10 cellular contexts compared by ENCODE assay signal in genomic region chr17:29586676-29587469, GRCh38. TPM values are rescaled to one million over a fixed set of nuclear protein-coding genes. Genes with fewer than 3 reads are reported as not detected.
DNase-seq lines count a peak whose midpoint lies in the region; ATAC-seq, FAIRE-seq and TF ChIP-seq lines count a peak whose summit lies in the region.
"Had no signal": no experiment of that assay in that cellular context is flagged by ENCODE, and none has a peak within 500 bp of the region (broad histone marks: within the 10 kb centered on the region; RNA-seq: fewer than 3 reads in every experiment).

No MANE protein-coding gene starts in this region.

- TF ChIP-seq CTCF in PC-9 (conservative IDR thresholded peaks at IDR 0.05) (no peak), psoas muscle (IDR thresholded peaks at IDR 0.05) (no peak), brain microvascular endothelial cell (IDR thresholded peaks at IDR 0.05; ENCODE audit: low read depth, low read length, missing control alignments) (no peak)

- no peak for DNase-seq in CD8-positive, alpha-beta memory T cell
- DNase-seq in PC-9 (peak in 1 of 2 experiments; percentile 28), psoas muscle (no peak), brain microvascular endothelial cell (no peak), frontal cortex (ENCODE audit: low spot score in 2 of 2) (no peak), DMS114 treated with DMSO at 0.1 percent for 48 hours (lab: John Stamatoyannopoulos, UW; ENCODE audit: unreplicated experiment) (no peak)
- DNase-seq: NCI-H69 had no signal

- H3K4me1 ChIP-seq in CD8-positive, alpha-beta memory T cell (ENCODE audit: insufficient read depth, low read length) = peaks cover 65% of the 10 kb centered on the region
- H3K4me1 ChIP-seq in PC-9 (replicated peaks; ENCODE audit: insufficient read depth) (peaks cover 24% of the 10 kb centered on the region), ectodermal cell (ENCODE audit: control insufficient read depth, insufficient read depth, low read length) (peaks cover 46% of the 10 kb centered on the region), psoas muscle (peaks cover 74% of the 10 kb centered on the region)

- H3K27ac Mint-ChIP-seq in CD8-positive, alpha-beta memory T cell = peak overlapping the region; percentile 57 to 97 (median 87)

- H4K20me1 ChIP-seq in PC-9 (ENCODE audit: insufficient read depth) = peaks cover 14% of the 10 kb centered on the region

- no peak overlapping the region for H3K4me3 ChIP-seq in CD8-positive, alpha-beta memory T cell (ENCODE audit: low read length)
- H3K4me3 ChIP-seq in PC-9 = no peak overlapping the region
- H3K4me3 ChIP-seq in ectodermal cell (ENCODE audit: insufficient read depth, low read depth, low read length) = peak overlapping the region; percentile 1
- peak overlapping the region; percentile 90 for H3K4me3 ChIP-seq in psoas muscle
- H3K4me3 ChIP-seq in brain microvascular endothelial cell (ENCODE audit: low read depth, low read length) = no peak overlapping the region

- no TSS peak for BruUV-seq in PC-9 (replicated peaks; lab: Mats Ljungman, UMichigan)

- H3K9me2 ChIP-seq in PC-9 (ENCODE audit: insufficient read depth) = no peaks in the 10 kb centered on the region

- WGBS in ectodermal cell, 2 experiments = 90% methylated on average over 9 of the region's 9 CpGs
- 55 to 60% (median 60%) methylated on average over 8 to 9 of the region's 9 CpGs for WGBS in psoas muscle, 3 donors

- CTCF ChIA-PET in CD8-positive, alpha-beta memory T cell (lab: Charles Lee) = interaction anchor here (1.3 to 26.2 kb wide), 6 partner anchors 14 to 344 kb away, joined by 3 to 436 read pairs (median 5); no protein-coding TSS in a partner anchor
- CTCF ChIA-PET in PC-9 (lab: Charles Lee) = no interaction called here

- H2AFZ ChIP-seq in PC-9 = no peak overlapping the region

- H3K4me2 ChIP-seq in PC-9 = peak overlapping the region; percentile 86

- H3K27me3 Mint-ChIP-seq in CD8-positive, alpha-beta memory T cell = no peaks in the 10 kb centered on the region

- in situ Hi-C loops in brain microvascular endothelial cell (cut with HindIII; ENCODE audit: low pct_ligation_motif_present, low sequenced_read_pairs) = no loop called here

- peaks cover 48% of the 10 kb centered on the region for H3K79me2 ChIP-seq in PC-9 (ENCODE audit: low read depth)

- H3K9me3 Mint-ChIP-seq in CD8-positive, alpha-beta memory T cell = no peaks in the 10 kb centered on the region

- H3K4me3 Mint-ChIP-seq in CD8-positive, alpha-beta memory T cell = peak overlapping the region; percentile 48 to 95 (median 92)

- peaks cover 20% of the 10 kb centered on the region; the same call in 1 of the 2 replicates for H3F3A ChIP-seq in PC-9 (ENCODE audit: insufficient read depth, low read depth)

- FAIRE-seq in frontal cortex (lab: Jason Lieb, UNC) = no peak

- peaks cover 56 to 71% (median 60%) of the 10 kb centered on the region in 3 donors for H3K4me1 Mint-ChIP-seq in CD8-positive, alpha-beta memory T cell

- peaks cover 0 to 23% (median 1%) of the 10 kb centered on the region in 3 donors for H3K36me3 Mint-ChIP-seq in CD8-positive, alpha-beta memory T cell

- POLR2A ChIA-PET in CD8-positive, alpha-beta memory T cell (lab: Charles Lee) = interaction anchor here (0.9 to 1.8 kb wide), 2 partner anchors 14 to 27 kb away, joined by 3 to 7 read pairs; no protein-coding TSS in a partner anchor
- POLR2A ChIA-PET in PC-9 (lab: Charles Lee; ENCODE audit: unreplicated experiment) = no interaction called here

- no peaks in the 10 kb centered on the region for H3K9me3 ChIP-seq in CD8-positive, alpha-beta memory T cell (ENCODE audit: low read length)
- H3K9me3 ChIP-seq in PC-9 (ENCODE audit: insufficient read depth, low read depth) (no peaks in the 10 kb centered on the region), ectodermal cell (ENCODE audit: control insufficient read depth, low read length) (no peaks in the 10 kb centered on the region), psoas muscle (no peaks in the 10 kb centered on the region)

- intact Hi-C loops in PC-9 (cut with micrococcal nuclease; ENCODE audit: unreplicated experiment) = no loop called here
- intact Hi-C loops in psoas muscle (cut with DNase I) = loop anchor here in 1 of 2 donors (10.0 kb wide), 1 partner anchor 348 kb away; the partner anchor contains the start of gene SSH2

- no peak for ATAC-seq in psoas muscle
- ATAC-seq in GM21737 (IDR thresholded peaks at IDR 0.05; ENCODE audit: unreplicated experiment) = no peak

- no peaks in the 10 kb centered on the region for H3K36me3 ChIP-seq in CD8-positive, alpha-beta memory T cell (ENCODE audit: insufficient read depth, low read length)
- no peaks in the 10 kb centered on the region for H3K36me3 ChIP-seq in PC-9 (ENCODE audit: low read depth)
- H3K36me3 ChIP-seq in ectodermal cell (ENCODE audit: control insufficient read depth, insufficient read depth, low read length) = no peaks in the 10 kb centered on the region
- peaks cover 0 to 13% of the 10 kb centered on the region in 2 donors for H3K36me3 ChIP-seq in psoas muscle (ENCODE audit: insufficient read depth in 1 of 2, low read depth in 1 of 2)
- peaks cover 16% of the 10 kb centered on the region for H3K36me3 ChIP-seq in brain microvascular endothelial cell (replicated peaks)

- no peak overlapping the region for H3K27ac ChIP-seq in CD8-positive, alpha-beta memory T cell (ENCODE audit: low read depth, low read length)
- H3K27ac ChIP-seq in PC-9 (no peak overlapping the region), ectodermal cell (ENCODE audit: insufficient read depth, low read depth, low read length, poor library complexity, severe bottlenecking) (no peak overlapping the region), psoas muscle (peak overlapping the region; percentile 59), brain microvascular endothelial cell (no peak overlapping the region)
- H3K27ac ChIP-seq: epithelial cell of prostate had no signal

- H3K27me3 ChIP-seq in CD8-positive, alpha-beta memory T cell (ENCODE audit: insufficient read depth, low read length, poor library complexity, severe bottlenecking) = no peaks in the 10 kb centered on the region
- H3K27me3 ChIP-seq in PC-9 (ENCODE audit: insufficient read depth, low read depth) (no peaks in the 10 kb centered on the region), ectodermal cell (ENCODE audit: control insufficient read depth, insufficient read depth, low read length, poor library complexity, severe bottlenecking) (peaks cover 10% of the 10 kb centered on the region), psoas muscle (ENCODE audit: insufficient read depth in 3 of 3, low read length in 2 of 3) (no peaks in the 10 kb centered on the region), brain microvascular endothelial cell (replicated peaks) (no peaks in the 10 kb centered on the region)

RNA-seq across cellular contexts. Expression of gene GIT1, which starts 2.6 kb away (rescaled TPM):
- total RNA-seq in CD8-positive, alpha-beta memory T cell = 10 to 100 TPM; 69.7 to 69.8 TPM
- polyA plus RNA-seq in CD8-positive, alpha-beta memory T cell = 25.7 TPM
- total RNA-seq in PC-9 (2021) (84.8 and 100 TPM in 2 replicates), psoas muscle (10 to 100 TPM; 26.4 to 39.4 (median 31.5) TPM), frontal cortex (30.6 TPM)
- polyA plus RNA-seq in ectodermal cell (2013, experiment 1 of 4) = 70.2 TPM
- polyA plus RNA-seq in ectodermal cell (2013, experiment 2 of 4) = 58.0 TPM
- polyA plus RNA-seq in ectodermal cell (2013, experiment 3 of 4) = 53.3 TPM
- 54.0 TPM for polyA plus RNA-seq in ectodermal cell (2013, experiment 4 of 4)
- polyA plus RNA-seq in psoas muscle = 10 to 100 TPM; 24.3 to 46.0 (median 35.2) TPM

RNA-seq across cellular contexts. Expression of gene ANKRD13B, which starts 6.1 kb away (rescaled TPM):
- 10 to 100 TPM; 20.8 to 21.8 TPM for total RNA-seq in CD8-positive, alpha-beta memory T cell
- 0.35 TPM for polyA plus RNA-seq in CD8-positive, alpha-beta memory T cell
- total RNA-seq in PC-9 (2021) (28.4 and 43.2 TPM in 2 replicates), psoas muscle (10 to 100 TPM in 1 of 4 donors, 1 to 10 TPM in 3; 6.4 to 14.8 (median 6.8) TPM), frontal cortex (19.6 TPM)
- polyA plus RNA-seq in ectodermal cell (2013, experiment 1 of 4) = 20.8 TPM
- 13.3 TPM for polyA plus RNA-seq in ectodermal cell (2013, experiment 2 of 4)
- 16.9 TPM for polyA plus RNA-seq in ectodermal cell (2013, experiment 3 of 4)
- 17.1 TPM for polyA plus RNA-seq in ectodermal cell (2013, experiment 4 of 4)
- 10 to 100 TPM in 1 of 3 donors, 1 to 10 TPM in 2; 5.4 to 10.7 (median 9.7) TPM for polyA plus RNA-seq in psoas muscle

RNA-seq across cellular contexts. Expression of gene TP53I13, which starts 18.4 kb away (rescaled TPM):
- 10 to 100 TPM; 71.3 to 75.5 TPM for total RNA-seq in CD8-positive, alpha-beta memory T cell
- polyA plus RNA-seq in CD8-positive, alpha-beta memory T cell = 33.1 TPM
- total RNA-seq in PC-9 (2021) (46.9 and 68.8 TPM in 2 replicates), psoas muscle (10 to 100 TPM; 13.3 to 20.9 (median 17.7) TPM), frontal cortex (4.9 TPM)
- 24.8 TPM for polyA plus RNA-seq in ectodermal cell (2013, experiment 1 of 4)
- 23.0 TPM for polyA plus RNA-seq in ectodermal cell (2013, experiment 2 of 4)
- 24.5 TPM for polyA plus RNA-seq in ectodermal cell (2013, experiment 3 of 4)
- 30.6 TPM for polyA plus RNA-seq in ectodermal cell (2013, experiment 4 of 4)
- 10 to 100 TPM; 30.6 to 46.1 (median 42.6) TPM for polyA plus RNA-seq in psoas muscle

RNA-seq across cellular contexts. Expression of gene ABHD15, which starts 20.0 kb away (rescaled TPM):
- total RNA-seq in CD8-positive, alpha-beta memory T cell = 10 to 100 TPM; 18.3 to 19.3 TPM
- 22.6 TPM for polyA plus RNA-seq in CD8-positive, alpha-beta memory T cell
- 12.9 and 14.8 TPM in 2 replicates for total RNA-seq in PC-9 (2021)
- polyA plus RNA-seq in ectodermal cell (2013, experiment 1 of 4) = 2.0 TPM
- polyA plus RNA-seq in ectodermal cell (2013, experiment 2 of 4) = 1.3 TPM
- 1.1 TPM for polyA plus RNA-seq in ectodermal cell (2013, experiment 3 of 4)
- polyA plus RNA-seq in ectodermal cell (2013, experiment 4 of 4) = 1.3 TPM
- total RNA-seq in psoas muscle = 1 to 10 TPM; 2.3 to 2.8 (median 2.5) TPM
- polyA plus RNA-seq in psoas muscle = 1 to 10 TPM; 1.6 to 7.9 (median 3.1) TPM
- 0.41 TPM for total RNA-seq in frontal cortex

RNA-seq across cellular contexts. Expression of gene CORO6, which starts 35.8 kb away (rescaled TPM):
- total RNA-seq in CD8-positive, alpha-beta memory T cell = 1 to 10 TPM; 2.5 to 2.9 TPM
- polyA plus RNA-seq in CD8-positive, alpha-beta memory T cell = 0.17 TPM
- 35.0 and 52.1 TPM in 2 replicates for total RNA-seq in PC-9 (2021)
- 5.9 TPM for polyA plus RNA-seq in ectodermal cell (2013, experiment 1 of 4)
- polyA plus RNA-seq in ectodermal cell (2013, experiment 2 of 4) = 3.9 TPM
- 5.7 TPM for polyA plus RNA-seq in ectodermal cell (2013, experiment 3 of 4)
- polyA plus RNA-seq in ectodermal cell (2013, experiment 4 of 4) = 5.9 TPM
- 100 to 1,000 TPM; 478 to 710 (median 557) TPM for total RNA-seq in psoas muscle
- polyA plus RNA-seq in psoas muscle = 100 to 1,000 TPM; 182 to 495 (median 236) TPM
- 0.82 TPM for total RNA-seq in frontal cortex

Comparison
In these comparisons a context has a peak if more than half of its experiments do, and no peak if none do; other contexts are left out.
1. H3K4me3 ChIP-seq: peak in ectodermal cell (single experiment) and psoas muscle (single experiment); none in CD8-positive, alpha-beta memory T cell (single experiment), PC-9 (single experiment) and brain microvascular endothelial cell (single experiment).